Comparison of ENCODE assay signal across 9 cellular contexts in genomic region chr3:48595526-48596121, GRCh38. TPM values are rescaled to one million over a fixed set of nuclear protein-coding genes. Genes with fewer than 3 reads are reported as not detected.
A peak's percentile ranks its signal among the peaks of the same experiment; 100 is the strongest.
DNase-seq lines count a peak whose midpoint lies in the region; ATAC-seq and TF ChIP-seq lines count a peak whose summit lies in the region.
"Had no signal": no experiment of that assay in that cellular context is flagged by ENCODE, and none has a peak within 500 bp of the region (broad histone marks: within the 10 kb centered on the region; RNA-seq: fewer than 3 reads in every experiment).

No MANE protein-coding gene starts in this region.

- H3K4me3 ChIP-seq in dorsolateral prefrontal cortex, result peak overlapping the region in 40 of 59 donors; percentile 17 to 66 (median 52)

- ATAC-seq in HG02970 (IDR thresholded peaks at IDR 0.05; ENCODE audit: low FRiP score, unreplicated experiment) (no peak), GM19455 (IDR thresholded peaks at IDR 0.05; ENCODE audit: unreplicated experiment) (no peak), GM18520 (IDR thresholded peaks at IDR 0.05; ENCODE audit: unreplicated experiment) (no peak)

- in situ Hi-C loops in GM13977 (cut with MboI; ENCODE audit: low pct_unique_long_range_greater_than_20kb, low sequenced_read_pairs, unreplicated experiment), result no loop called here

- DNase-seq in AG08395 (ENCODE audit: low spot score) (peak; percentile 95), LHCN-M2 (ENCODE audit: low read depth) (peak; percentile 88), dorsolateral prefrontal cortex (peak in 2 of 10 donors; percentile 55 to 59), mucosa of gallbladder (ENCODE audit: low spot score) (peak; percentile 18), GM13977 (ENCODE audit: low spot score) (no peak)

- no peak for TF ChIP-seq CTCF in dorsolateral prefrontal cortex (IDR thresholded peaks at IDR 0.05 in 54 of 56, conservative IDR thresholded peaks at IDR 0.05 in 2 of 56; ENCODE audit: low read depth in 1 of 56, partially characterized antibody in 56 of 56)
- TF ChIP-seq CTCF in GM13977 (IDR thresholded peaks at IDR 0.05; ENCODE audit: extremely low read depth, insufficient read depth, missing control alignments), result no peak

- intact Hi-C loops in dorsolateral prefrontal cortex (cut with DNase I), result no loop called here

- peaks cover 0 to 10% (median 0%) of the 10 kb centered on the region in 45 donors for H3K27me3 ChIP-seq in dorsolateral prefrontal cortex

- H3K27ac ChIP-seq in dorsolateral prefrontal cortex, result peak overlapping the region in 2 of 59 donors; percentile 7 to 26

RNA-seq across cellular contexts. Expression of gene COL7A1, which starts 0.5 kb away (rescaled TPM):
- 12.7 and 14.2 TPM in 2 replicates for total RNA-seq in LHCN-M2 (2014; rRNA removed)
- polyA plus RNA-seq in LHCN-M2 (2012), result 8.8 TPM
- 10 to 100 TPM; 10.4 to 39.7 (median 19.6) TPM for total RNA-seq in dorsolateral prefrontal cortex
- 9.4 TPM for total RNA-seq in mucosa of gallbladder

RNA-seq across cellular contexts. Expression of gene UQCRC1, which starts 13.8 kb away (rescaled TPM):
- total RNA-seq in LHCN-M2 (2014; rRNA removed) (368 and 384 TPM in 2 replicates), dorsolateral prefrontal cortex (100 to 1,000 TPM in 119 of 120 experiments, 10 to 100 TPM in 1; 75.3 to 310 (median 207) TPM), mucosa of gallbladder (193 TPM)
- polyA plus RNA-seq in LHCN-M2 (2012), result 379 TPM

RNA-seq across cellular contexts. Expression of gene TMEM89, which starts 25.9 kb away (rescaled TPM):
- total RNA-seq in LHCN-M2 (2014; rRNA removed) (not detected in 2 replicates), dorsolateral prefrontal cortex (not detected), mucosa of gallbladder (not detected)
- not detected for polyA plus RNA-seq in LHCN-M2 (2012)
- total RNA-seq: skeletal muscle tissue had no signal

RNA-seq across cellular contexts. Expression of gene UCN2, which starts 32.0 kb away (rescaled TPM):
- total RNA-seq in LHCN-M2 (2014; rRNA removed) (1.7 and 1.8 TPM in 2 replicates), dorsolateral prefrontal cortex (1 to 10 TPM in 3 of 120 experiments, under 1 TPM in 39, not detected in 78; 0.31 to 2.3 (median 0.45) TPM), mucosa of gallbladder (not detected)
- 0.78 TPM for polyA plus RNA-seq in LHCN-M2 (2012)
- total RNA-seq: skeletal muscle tissue had no signal

RNA-seq across cellular contexts. Expression of gene PFKFB4, which starts 39.0 kb away (rescaled TPM):
- total RNA-seq in LHCN-M2 (2014; rRNA removed) (22.1 and 22.6 TPM in 2 replicates), dorsolateral prefrontal cortex (10 to 100 TPM in 99 of 120 experiments, 1 to 10 TPM in 21; 5.9 to 24.4 (median 12.7) TPM), mucosa of gallbladder (4.3 TPM)
- polyA plus RNA-seq in LHCN-M2 (2012), result 18.5 TPM
